1 cellular context compared by ENCODE assay signal in genomic region chr19:43704002-43704705, GRCh38.
A peak's percentile ranks its signal among the peaks of the same experiment; 100 is the strongest.
TF ChIP-seq lines count a peak whose summit lies in the region.

No MANE protein-coding gene starts in this region.

TF ChIP-seq in HepG2, 621 proteins besides CTCF, POLR2A, EP300 and RAD21 (continued from another document and continues in another):
- no peak for TF ChIP-seq BATF2 (CRISPR knock-in tag; IDR thresholded peaks at IDR 0.05)
- TF ChIP-seq TARDBP (CRISPR knock-in tag; IDR thresholded peaks at IDR 0.05): no peak
- no peak for TF ChIP-seq ZIK1 (CRISPR knock-in tag; IDR thresholded peaks at IDR 0.05; ENCODE audit: borderline replicate concordance, low read depth)
- peak; percentile 25; the same call in 1 of the 2 replicates for TF ChIP-seq RXRB (CRISPR knock-in tag; IDR thresholded peaks at IDR 0.05; ENCODE audit: borderline replicate concordance)
- no peak for TF ChIP-seq ZBTB39 (CRISPR knock-in tag; IDR thresholded peaks at IDR 0.05)
- no peak for TF ChIP-seq NR2F6 (IDR thresholded peaks at IDR 0.05)
- 0 out of 2 replicates have a peak, but pooled peaks have one; percentile 23 for TF ChIP-seq NR2F6 (CRISPR knock-in tag; IDR thresholded peaks at IDR 0.05)
- TF ChIP-seq ZBTB40 (IDR thresholded peaks at IDR 0.05): no peak
- TF ChIP-seq ZBTB40 (CRISPR knock-in tag; IDR thresholded peaks at IDR 0.05): no peak
- no peak for TF ChIP-seq ZNF235 (CRISPR knock-in tag; IDR thresholded peaks at IDR 0.05; ENCODE audit: borderline replicate concordance)
- TF ChIP-seq MBD4 (IDR thresholded peaks at IDR 0.05; ENCODE audit: borderline replicate concordance, low read length): no peak
- TF ChIP-seq MAFG (CRISPR knock-in tag; IDR thresholded peaks at IDR 0.05): no peak
- TF ChIP-seq ZBTB7A (CRISPR knock-in tag; IDR thresholded peaks at IDR 0.05): no peak
- TF ChIP-seq ZNF720 (CRISPR knock-in tag; IDR thresholded peaks at IDR 0.05): no peak
- TF ChIP-seq POLR2AphosphoS5 (IDR thresholded peaks at IDR 0.05; ENCODE audit: low read depth, low read length): no peak
- no peak; the same call in 1 of the 2 replicates for TF ChIP-seq RARA (CRISPR knock-in tag; IDR thresholded peaks at IDR 0.05)
- no peak for TF ChIP-seq SSRP1 (CRISPR knock-in tag; IDR thresholded peaks at IDR 0.05)
- TF ChIP-seq ZNF672 (CRISPR knock-in tag; IDR thresholded peaks at IDR 0.05): no peak
- no peak for TF ChIP-seq FOXA3 (CRISPR knock-in tag; IDR thresholded peaks at IDR 0.05)
- TF ChIP-seq ONECUT2 (CRISPR knock-in tag; IDR thresholded peaks at IDR 0.05): no peak
- no peak for TF ChIP-seq NRL (CRISPR knock-in tag; IDR thresholded peaks at IDR 0.05; ENCODE audit: borderline replicate concordance)
- no peak for TF ChIP-seq TRIM22 (IDR thresholded peaks at IDR 0.05)
- TF ChIP-seq CBX5 (CRISPR knock-in tag; IDR thresholded peaks at IDR 0.05; ENCODE audit: borderline replicate concordance): no peak
- TF ChIP-seq HNRNPH1 (optimal IDR thresholded peaks at IDR 0.05; ENCODE audit: low read depth, low read length): no peak
- TF ChIP-seq ZNF260 (CRISPR knock-in tag; IDR thresholded peaks at IDR 0.05; ENCODE audit: borderline replicate concordance, low read depth): no peak
- no peak for TF ChIP-seq ZNF343 (CRISPR knock-in tag; IDR thresholded peaks at IDR 0.05)
- TF ChIP-seq ZNF136 (CRISPR knock-in tag; IDR thresholded peaks at IDR 0.05; ENCODE audit: low read depth): no peak
- TF ChIP-seq SOX6 (IDR thresholded peaks at IDR 0.05): no peak
- TF ChIP-seq SOX6 (CRISPR knock-in tag; IDR thresholded peaks at IDR 0.05): no peak
- no peak for TF ChIP-seq TFDP2 (CRISPR knock-in tag; IDR thresholded peaks at IDR 0.05)
- TF ChIP-seq PRDM15 (CRISPR knock-in tag; IDR thresholded peaks at IDR 0.05): no peak
- no peak for TF ChIP-seq KLF12 (CRISPR knock-in tag; IDR thresholded peaks at IDR 0.05; ENCODE audit: borderline replicate concordance)
- TF ChIP-seq HOXA9 (CRISPR knock-in tag; IDR thresholded peaks at IDR 0.05; ENCODE audit: borderline replicate concordance): no peak
- TF ChIP-seq CHD4 (IDR thresholded peaks at IDR 0.05; ENCODE audit: borderline replicate concordance, low read length): peak; percentile 57; the same call in 1 of the 2 replicates
- TF ChIP-seq ZEB1 (IDR thresholded peaks at IDR 0.05; ENCODE audit: insufficient replicate concordance, low read depth): peak; percentile 38
- no peak for TF ChIP-seq CREM (IDR thresholded peaks at IDR 0.05)
- no peak for TF ChIP-seq CREM (CRISPR knock-in tag; IDR thresholded peaks at IDR 0.05)
- no peak for TF ChIP-seq ZNF329 (CRISPR knock-in tag; IDR thresholded peaks at IDR 0.05; ENCODE audit: low read depth)
- no peak for TF ChIP-seq ZNF883 (CRISPR knock-in tag; IDR thresholded peaks at IDR 0.05; ENCODE audit: not compliant biosample characterization)
- peak; percentile 88; the same call in 1 of the 2 replicates for TF ChIP-seq ZMYM3 (CRISPR knock-in tag; IDR thresholded peaks at IDR 0.05)
- TF ChIP-seq MXD4 (CRISPR knock-in tag; IDR thresholded peaks at IDR 0.05): no peak
- TF ChIP-seq ELF3 (CRISPR knock-in tag; IDR thresholded peaks at IDR 0.05): peak; percentile 68; the same call in 1 of the 2 replicates
- no peak for TF ChIP-seq SP1 (IDR thresholded peaks at IDR 0.05)
- TF ChIP-seq SP1 (CRISPR knock-in tag; IDR thresholded peaks at IDR 0.05): no peak
- no peak for TF ChIP-seq ZNF30 (CRISPR knock-in tag; IDR thresholded peaks at IDR 0.05)
- TF ChIP-seq HMG20A (CRISPR knock-in tag; IDR thresholded peaks at IDR 0.05; ENCODE audit: borderline replicate concordance): 0 out of 2 replicates have a peak, but pooled peaks have one; percentile 7
- TF ChIP-seq HNRNPK (IDR thresholded peaks at IDR 0.05; ENCODE audit: low read depth, low read length, poor library complexity, severe bottlenecking): peak; percentile 23
